8 cellular contexts compared by ENCODE assay signal in the genomic region with DNA sequence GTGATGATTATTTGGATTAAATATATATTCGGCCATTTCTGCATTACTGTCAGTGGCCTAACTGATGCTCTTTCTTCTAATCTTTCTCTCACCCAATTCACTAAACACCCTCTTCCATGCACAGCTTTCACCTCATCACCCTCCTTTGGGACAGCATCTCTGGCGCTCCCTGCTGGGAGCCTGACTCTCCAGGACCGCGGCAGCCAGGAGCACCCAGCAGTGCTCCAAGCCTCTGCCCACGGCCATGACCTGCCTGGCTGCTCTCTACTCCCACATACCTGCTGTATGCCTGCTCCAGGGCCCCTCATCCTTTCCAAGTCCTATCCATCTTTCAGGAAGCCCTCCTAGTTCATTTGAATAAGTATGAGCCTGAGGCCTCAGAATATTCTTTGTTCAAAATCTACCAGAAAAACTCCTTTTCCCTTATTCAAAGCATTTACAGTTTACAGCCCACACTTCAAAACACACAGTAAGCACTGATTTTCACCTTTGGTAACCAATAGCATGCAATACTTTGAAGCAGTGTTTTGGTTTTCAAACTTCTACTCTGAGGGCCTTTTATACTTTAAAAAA. TPM values are rescaled to one million over a fixed set of nuclear protein-coding genes. Genes with fewer than 3 reads are reported as not detected.
DNase-seq lines count a peak whose midpoint lies in the region; TF ChIP-seq lines count a peak whose summit lies in the region.
"Had no signal": no experiment of that assay in that cellular context is flagged by ENCODE, and none has a peak within 500 bp of the region (broad histone marks: within the 10 kb centered on the region; RNA-seq: fewer than 3 reads in every experiment).

No MANE protein-coding gene starts in this region.

- no peak for DNase-seq in GM06990 (ENCODE audit: extremely low read depth, insufficient read length)
- peak; percentile 20 to 63 for DNase-seq in Kasumi-1 (lab: John Stamatoyannopoulos, UW)
- peak; percentile 34 for DNase-seq in astrocyte of the hippocampus (ENCODE audit: low read depth, low spot score)
- peak; percentile 11 for DNase-seq in myocyte (ENCODE audit: low read depth)
- no peak for DNase-seq in GDM1 (lab: John Stamatoyannopoulos, UW)
- no peak for DNase-seq in NCI-H2107 treated with DMSO at 0.1 percent for 48 hours (lab: John Stamatoyannopoulos, UW; ENCODE audit: unreplicated experiment)
- no peak for DNase-seq in activated CD4-positive, alpha-beta T cell treated with anti-CD3 and anti-CD28 coated beads for 1 hour
- DNase-seq: stimulated activated naive CD4-positive, alpha-beta T cell treated with Interleukin-2 at 50 U/mL for 16 hours had no signal

- no peak overlapping the region for H3K4me3 ChIP-seq in GM06990 (replicated peaks; ENCODE audit: low read depth, low read length)

- no peaks in the 10 kb centered on the region for H3K36me3 ChIP-seq in GM06990 (ENCODE audit: control insufficient read depth, insufficient read depth, low read length)

- peak; percentile 49 for TF ChIP-seq CTCF in GM06990 (IDR thresholded peaks at IDR 0.05; ENCODE audit: insufficient read depth, low read length, poor library complexity, severe bottlenecking)

- no peaks in the 10 kb centered on the region for H3K27me3 ChIP-seq in GM06990 (replicated peaks; ENCODE audit: control insufficient read depth, insufficient read depth, low read length)

RNA-seq across cellular contexts. Expression of a gene that starts 15.2 kb away (rescaled TPM):
- total RNA-seq in myocyte = not detected in 2 replicates
- not detected for polyA plus RNA-seq in myocyte (2012)

RNA-seq across cellular contexts. Expression of a gene that starts 51.2 kb away (rescaled TPM):
- total RNA-seq in myocyte = not detected in 2 replicates
- polyA plus RNA-seq in myocyte (2012) = not detected

Comparison
In these comparisons a context has a peak if more than half of its experiments do, and no peak if none do; other contexts are left out.
1. DNase-seq: peak in Kasumi-1 (2 of 2), astrocyte of the hippocampus (single experiment) and myocyte (single experiment); none in GM06990 (single experiment), GDM1 (single experiment), NCI-H2107 treated with DMSO at 0.1 percent for 48 hours (single experiment) and activated CD4-positive, alpha-beta T cell treated with anti-CD3 and anti-CD28 coated beads for 1 hour (single experiment).